20 cellular contexts compared by ENCODE assay signal in genomic region chr3:133583396-133583795, GRCh38.
"Had no signal": no experiment of that assay in that cellular context is flagged by ENCODE, and none has a peak within 500 bp of the region (broad histone marks: within the 10 kb centered on the region; RNA-seq: fewer than 3 reads in every experiment).

No MANE protein-coding gene starts in this region.

- H3K4me3 Mint-ChIP-seq: activated naive CD8-positive, alpha-beta T cell treated with anti-CD3 and anti-CD28 coated beads, Interleukin-2, amount 10 ng/mL, durations not matched to agents 7 days and 5 days; memory B cell; nephron; stimulated activated naive B cell treated with anti-CD40 and anti-IgM and Interleukin-4, amounts not matched to agents 10 μg/mL and 1 μg/mL and 100 μg/mL, for 72 hours; T-helper 1 cell treated with Interleukin-12 subunit alpha and Interleukin-12 subunit beta and Interleukin-4 antibody, amounts not matched to agents 30 μg/mL and 1 μg/mL, for 36 hours; type B pancreatic cell had no signal

- ATAC-seq: left ventricle myocardium superior; right cardiac atrium; SK-N-SH treated with all-trans-retinoic acid at 6 μM for 48 hours; stimulated activated naive B cell treated with anti-CD40 and anti-IgM and Interleukin-4, amounts not matched to agents 10 μg/mL and 1 μg/mL and 100 μg/mL, for 72 hours had no signal

- H3K27me3 Mint-ChIP-seq: activated naive CD8-positive, alpha-beta T cell treated with anti-CD3 and anti-CD28 coated beads, Interleukin-2, amount 10 ng/mL, durations not matched to agents 7 days and 5 days; memory B cell; stimulated activated naive B cell treated with anti-CD40 and anti-IgM and Interleukin-4, amounts not matched to agents 10 μg/mL and 1 μg/mL and 100 μg/mL, for 72 hours; type B pancreatic cell had no signal

- H3K9me3 Mint-ChIP-seq: activated naive CD8-positive, alpha-beta T cell treated with anti-CD3 and anti-CD28 coated beads, Interleukin-2, amount 10 ng/mL, durations not matched to agents 7 days and 5 days; memory B cell; nephron; stimulated activated naive B cell treated with anti-CD40 and anti-IgM and Interleukin-4, amounts not matched to agents 10 μg/mL and 1 μg/mL and 100 μg/mL, for 72 hours; T-helper 1 cell treated with Interleukin-12 subunit alpha and Interleukin-12 subunit beta and Interleukin-4 antibody, amounts not matched to agents 30 μg/mL and 1 μg/mL, for 36 hours; type B pancreatic cell had no signal

- DNase-seq: activated CD4-positive, alpha-beta T cell treated with anti-CD3 and anti-CD28 coated beads for 48 hours; activated naive CD8-positive, alpha-beta T cell treated with anti-CD3 and anti-CD28 coated beads, Interleukin-2, amount 10 ng/mL, durations not matched to agents 7 days and 5 days; aorta; cerebellar nuclear complex; effector CD8-positive, alpha-beta T cell; foreskin melanocyte; head of caudate nucleus; kidney glomerular epithelial cell; left ventricle myocardium superior; nucleus accumbens; right cardiac atrium; stimulated activated CD4-positive, alpha-beta T cell treated with anti-CD3 and anti-CD28 coated beads, Interleukin-15, amount 100 ng/mL, for 24 hours; stimulated activated CD4-positive, alpha-beta T cell treated with anti-CD3 and anti-CD28 coated beads, Interleukin-4, amount 100 ng/mL, for 1 hour; stimulated activated naive B cell treated with anti-CD40 and anti-IgM and Interleukin-4, amounts not matched to agents 10 μg/mL and 1 μg/mL and 100 μg/mL, for 72 hours had no signal

- H3K4me3 ChIP-seq: skin epidermis had no signal

- H3K27ac ChIP-seq: skin epidermis had no signal

- H3K27ac Mint-ChIP-seq: memory B cell; nephron; stimulated activated naive B cell treated with anti-CD40 and anti-IgM and Interleukin-4, amounts not matched to agents 10 μg/mL and 1 μg/mL and 100 μg/mL, for 72 hours; T-helper 1 cell treated with Interleukin-12 subunit alpha and Interleukin-12 subunit beta and Interleukin-4 antibody, amounts not matched to agents 30 μg/mL and 1 μg/mL, for 36 hours; type B pancreatic cell had no signal
